In genomic region chr9:3951266-3951665, GRCh38 we compare ENCODE assay signal across 1 cellular context.
TF ChIP-seq lines count a peak whose summit lies in the region.

No MANE protein-coding gene starts in this region.

TF ChIP-seq in SK-N-SH, 30 proteins besides CTCF, POLR2A, EP300 and RAD21 (continued from another document):
- TF ChIP-seq, protein P1, sequence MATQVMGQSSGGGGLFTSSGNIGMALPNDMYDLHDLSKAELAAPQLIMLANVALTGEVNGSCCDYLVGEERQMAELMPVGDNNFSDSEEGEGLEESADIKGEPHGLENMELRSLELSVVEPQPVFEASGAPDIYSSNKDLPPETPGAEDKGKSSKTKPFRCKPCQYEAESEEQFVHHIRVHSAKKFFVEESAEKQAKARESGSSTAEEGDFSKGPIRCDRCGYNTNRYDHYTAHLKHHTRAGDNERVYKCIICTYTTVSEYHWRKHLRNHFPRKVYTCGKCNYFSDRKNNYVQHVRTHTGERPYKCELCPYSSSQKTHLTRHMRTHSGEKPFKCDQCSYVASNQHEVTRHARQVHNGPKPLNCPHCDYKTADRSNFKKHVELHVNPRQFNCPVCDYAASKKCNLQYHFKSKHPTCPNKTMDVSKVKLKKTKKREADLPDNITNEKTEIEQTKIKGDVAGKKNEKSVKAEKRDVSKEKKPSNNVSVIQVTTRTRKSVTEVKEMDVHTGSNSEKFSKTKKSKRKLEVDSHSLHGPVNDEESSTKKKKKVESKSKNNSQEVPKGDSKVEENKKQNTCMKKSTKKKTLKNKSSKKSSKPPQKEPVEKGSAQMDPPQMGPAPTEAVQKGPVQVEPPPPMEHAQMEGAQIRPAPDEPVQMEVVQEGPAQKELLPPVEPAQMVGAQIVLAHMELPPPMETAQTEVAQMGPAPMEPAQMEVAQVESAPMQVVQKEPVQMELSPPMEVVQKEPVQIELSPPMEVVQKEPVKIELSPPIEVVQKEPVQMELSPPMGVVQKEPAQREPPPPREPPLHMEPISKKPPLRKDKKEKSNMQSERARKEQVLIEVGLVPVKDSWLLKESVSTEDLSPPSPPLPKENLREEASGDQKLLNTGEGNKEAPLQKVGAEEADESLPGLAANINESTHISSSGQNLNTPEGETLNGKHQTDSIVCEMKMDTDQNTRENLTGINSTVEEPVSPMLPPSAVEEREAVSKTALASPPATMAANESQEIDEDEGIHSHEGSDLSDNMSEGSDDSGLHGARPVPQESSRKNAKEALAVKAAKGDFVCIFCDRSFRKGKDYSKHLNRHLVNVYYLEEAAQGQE (IDR thresholded peaks at IDR 0.05; ENCODE audit: low read depth, low read length) = no peak
- TF ChIP-seq GABPA (IDR thresholded peaks at IDR 0.05; ENCODE audit: low read depth) = no peak
- TF ChIP-seq, protein P2, sequence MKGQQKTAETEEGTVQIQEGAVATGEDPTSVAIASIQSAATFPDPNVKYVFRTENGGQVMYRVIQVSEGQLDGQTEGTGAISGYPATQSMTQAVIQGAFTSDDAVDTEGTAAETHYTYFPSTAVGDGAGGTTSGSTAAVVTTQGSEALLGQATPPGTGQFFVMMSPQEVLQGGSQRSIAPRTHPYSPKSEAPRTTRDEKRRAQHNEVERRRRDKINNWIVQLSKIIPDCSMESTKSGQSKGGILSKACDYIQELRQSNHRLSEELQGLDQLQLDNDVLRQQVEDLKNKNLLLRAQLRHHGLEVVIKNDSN (IDR thresholded peaks at IDR 0.05; ENCODE audit: borderline replicate concordance, low read depth) = no peak
- no peak for TF ChIP-seq JUND (IDR thresholded peaks at IDR 0.05)
- no peak for TF ChIP-seq NRF1 (IDR thresholded peaks at IDR 0.05; ENCODE audit: low read depth, low read length)
- TF ChIP-seq IRF3 (IDR thresholded peaks at IDR 0.05; ENCODE audit: low read depth, low read length) = no peak
- TF ChIP-seq SMC3 (IDR thresholded peaks at IDR 0.05; ENCODE audit: low read depth, low read length) = no peak
- no peak for TF ChIP-seq FOXJ3 (CRISPR knock-in tag; IDR thresholded peaks at IDR 0.05)
- no peak for TF ChIP-seq GATA2 (CRISPR knock-in tag; IDR thresholded peaks at IDR 0.05)
- TF ChIP-seq FOSL2 (IDR thresholded peaks at IDR 0.05; ENCODE audit: borderline replicate concordance, low read depth) = no peak
- TF ChIP-seq RFX5 (IDR thresholded peaks at IDR 0.05; ENCODE audit: low read length) = no peak
